Comparison of ENCODE assay signal across 1 cellular context in genomic region chr21:26169611-26170470, GRCh38.
TF ChIP-seq lines count a peak whose summit lies in the region.

No MANE protein-coding gene starts in this region.

TF ChIP-seq in SK-N-SH, 30 proteins besides CTCF, POLR2A, EP300 and RAD21 (continued from another document):
- TF ChIP-seq REST (IDR thresholded peaks at IDR 0.05; ENCODE audit: low read depth, low read length) (no peak), NFIC (IDR thresholded peaks at IDR 0.05; ENCODE audit: borderline replicate concordance) (no peak), TCF12 (IDR thresholded peaks at IDR 0.05) (no peak), GABPA (IDR thresholded peaks at IDR 0.05; ENCODE audit: low read depth) (no peak), POLR2AphosphoS5 (IDR thresholded peaks at IDR 0.05; ENCODE audit: low read depth, low read length) (0 out of 2 replicates have a peak, but pooled peaks have one; percentile 46), PBX3 (IDR thresholded peaks at IDR 0.05) (no peak), CHD2 (IDR thresholded peaks at IDR 0.05; ENCODE audit: low read length, partially characterized antibody) (no peak), YY1 (IDR thresholded peaks at IDR 0.05; ENCODE audit: low read depth) (no peak), IRF3 (IDR thresholded peaks at IDR 0.05; ENCODE audit: low read depth, low read length) (no peak), NRF1 (IDR thresholded peaks at IDR 0.05; ENCODE audit: low read depth, low read length) (no peak), MEF2A (IDR thresholded peaks at IDR 0.05; ENCODE audit: borderline replicate concordance, low read depth) (no peak), TAF1 (IDR thresholded peaks at IDR 0.05; ENCODE audit: borderline replicate concordance, low read depth, low read length) (no peak), USF2 (IDR thresholded peaks at IDR 0.05; ENCODE audit: borderline replicate concordance, low read depth, low read length) (no peak), GATA2 (CRISPR knock-in tag; IDR thresholded peaks at IDR 0.05) (0 out of 2 replicates have a peak, but pooled peaks have one; percentile 9), JUND (IDR thresholded peaks at IDR 0.05) (no peak), MAX (IDR thresholded peaks at IDR 0.05; ENCODE audit: low read depth) (peak; percentile 69; the same call in 1 of the 2 replicates), USF1 (IDR thresholded peaks at IDR 0.05; ENCODE audit: borderline replicate concordance, low read depth) (peak; percentile 19; the same call in 1 of the 2 replicates), MXI1 (IDR thresholded peaks at IDR 0.05; ENCODE audit: low read depth, low read length) (peak; percentile 9; the same call in 1 of the 2 replicates)
